Comparison of ENCODE assay signal across 18 cellular contexts in the genomic region with DNA sequence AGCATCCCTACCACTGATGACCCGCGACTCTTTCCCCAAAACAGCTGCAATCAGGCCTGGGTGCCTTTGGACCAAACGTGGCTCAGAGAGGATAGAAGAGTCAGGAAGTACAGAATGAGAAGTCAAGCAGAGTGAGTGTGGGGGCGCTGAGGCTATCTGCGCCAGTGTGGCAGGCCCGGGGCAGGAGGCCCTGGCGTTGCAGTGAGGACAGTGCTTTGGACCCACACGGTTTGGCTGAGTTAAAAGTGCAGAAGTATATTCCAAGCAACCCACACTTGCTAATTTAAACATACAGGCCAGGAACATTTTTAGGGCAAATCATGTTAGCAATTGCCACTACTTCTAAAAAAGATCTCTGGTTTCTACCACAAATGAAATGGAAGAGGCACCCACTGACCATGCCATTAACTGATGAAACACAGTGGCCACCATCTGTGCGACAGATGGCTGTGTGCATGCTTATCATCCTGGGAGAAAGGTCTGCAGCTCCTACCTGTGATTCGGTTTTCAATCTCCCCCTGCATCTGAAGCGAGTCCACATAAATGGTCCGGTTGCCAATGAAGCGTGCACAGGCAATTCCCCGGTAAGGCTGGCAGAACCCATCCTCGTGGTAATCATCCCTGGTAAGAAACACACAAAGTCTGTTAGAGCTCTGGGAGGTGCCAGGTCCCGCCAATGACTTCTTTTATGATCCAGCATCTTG.
A peak's percentile ranks its signal among the peaks of the same experiment; 100 is the strongest.
DNase-seq lines count a peak whose midpoint lies in the region; ATAC-seq and TF ChIP-seq lines count a peak whose summit lies in the region.
"Had no signal": no experiment of that assay in that cellular context is flagged by ENCODE, and none has a peak within 500 bp of the region (broad histone marks: within the 10 kb centered on the region; RNA-seq: fewer than 3 reads in every experiment).

No MANE protein-coding gene starts in this region.

- DNase-seq in DMS 273 (lab: John Stamatoyannopoulos, UW; ENCODE audit: unreplicated experiment), result peak; percentile 65
- DNase-seq in NCI-H524 (lab: John Stamatoyannopoulos, UW), result peak; percentile 39 to 86
- no peak for DNase-seq in glutamatergic neuron
- DNase-seq in HK-2 (ENCODE audit: unreplicated experiment), result no peak
- no peak for DNase-seq in Kasumi-1 (lab: John Stamatoyannopoulos, UW)
- no peak for DNase-seq in progenitor cell of endocrine pancreas (ENCODE audit: low spot score, unreplicated experiment)
- DNase-seq: 8988T; Calu3; CD8-positive, alpha-beta T cell; DMS153; DMS79; GF-D8; HCEC 1CT; IMR-90 had no signal

- peak overlapping the region; percentile 39 for H3K4me3 Mint-ChIP-seq in glutamatergic neuron (ENCODE audit: unreplicated experiment)
- no peak overlapping the region for H3K4me3 Mint-ChIP-seq in progenitor cell of endocrine pancreas (ENCODE audit: low read depth)
- H3K4me3 Mint-ChIP-seq: CD14-positive monocyte; CD8-positive, alpha-beta T cell; GM23338 had no signal

- H3K27ac Mint-ChIP-seq in glutamatergic neuron (ENCODE audit: unreplicated experiment) (peak overlapping the region; percentile 76), progenitor cell of endocrine pancreas (no peak overlapping the region)
- H3K27ac Mint-ChIP-seq: CD14-positive monocyte; CD8-positive, alpha-beta T cell; GM23338 had no signal

- H3K27me3 Mint-ChIP-seq in glutamatergic neuron (ENCODE audit: unreplicated experiment), result peaks cover 4% of the 10 kb centered on the region
- no peaks in the 10 kb centered on the region for H3K27me3 Mint-ChIP-seq in progenitor cell of endocrine pancreas

- H3K36me3 Mint-ChIP-seq in glutamatergic neuron (ENCODE audit: unreplicated experiment), result peaks cover 4% of the 10 kb centered on the region
- H3K36me3 Mint-ChIP-seq in progenitor cell of endocrine pancreas (ENCODE audit: insufficient read depth), result peaks cover 9% of the 10 kb centered on the region
- H3K36me3 Mint-ChIP-seq: CD14-positive monocyte; CD8-positive, alpha-beta T cell had no signal

- H3K4me1 Mint-ChIP-seq in glutamatergic neuron (ENCODE audit: low read depth, unreplicated experiment) (peaks cover 37% of the 10 kb centered on the region), progenitor cell of endocrine pancreas (ENCODE audit: low read depth) (no peaks in the 10 kb centered on the region)
- H3K4me1 Mint-ChIP-seq: CD14-positive monocyte, GM23338 had no signal

- ATAC-seq in SK-N-SH treated with all-trans-retinoic acid at 6 μM for 48 hours (no peak), HG02870 (IDR thresholded peaks at IDR 0.05; ENCODE audit: unreplicated experiment) (no peak)
- ATAC-seq: CD8-positive, alpha-beta T cell; GM23338 had no signal

- H3K9me3 Mint-ChIP-seq in glutamatergic neuron (ENCODE audit: unreplicated experiment), result peaks cover 9% of the 10 kb centered on the region
- no peaks in the 10 kb centered on the region for H3K9me3 Mint-ChIP-seq in progenitor cell of endocrine pancreas (ENCODE audit: low read depth)
- H3K9me3 Mint-ChIP-seq: CD8-positive, alpha-beta T cell; GM23338 had no signal

- TF ChIP-seq CTCF in glutamatergic neuron (IDR thresholded peaks at IDR 0.05; ENCODE audit: partially characterized antibody, unreplicated experiment) (no peak), progenitor cell of endocrine pancreas (IDR thresholded peaks at IDR 0.05; ENCODE audit: unreplicated experiment) (no peak)

TF ChIP-seq in SK-N-SH treated with all-trans-retinoic acid at 6 μM for 48 hours, 23 proteins besides CTCF, POLR2A, EP300 and RAD21:
- TF ChIP-seq ZC3H10 (CRISPR knock-in tag; IDR thresholded peaks at IDR 0.05), result no peak
- peak; percentile 57; the same call in 1 of the 2 replicates for TF ChIP-seq TSHZ2 (CRISPR knock-in tag; IDR thresholded peaks at IDR 0.05)
- no peak for TF ChIP-seq ARNTL (CRISPR knock-in tag; IDR thresholded peaks at IDR 0.05; ENCODE audit: borderline replicate concordance, low read depth)
- peak; percentile 86 for TF ChIP-seq TCF4 (CRISPR knock-in tag; IDR thresholded peaks at IDR 0.05; ENCODE audit: borderline replicate concordance)
- no peak for TF ChIP-seq CSDC2 (CRISPR knock-in tag; IDR thresholded peaks at IDR 0.05)

Comparison
In these comparisons a context has a peak if more than half of its experiments do, and no peak if none do; other contexts are left out.
1. DNase-seq: peak in DMS 273 (single experiment) and NCI-H524 (2 of 2); none in glutamatergic neuron (single experiment), HK-2 (single experiment), Kasumi-1 (0 of 2) and progenitor cell of endocrine pancreas (single experiment).